Comparison of ENCODE assay signal across 13 cellular contexts in the genomic region with DNA sequence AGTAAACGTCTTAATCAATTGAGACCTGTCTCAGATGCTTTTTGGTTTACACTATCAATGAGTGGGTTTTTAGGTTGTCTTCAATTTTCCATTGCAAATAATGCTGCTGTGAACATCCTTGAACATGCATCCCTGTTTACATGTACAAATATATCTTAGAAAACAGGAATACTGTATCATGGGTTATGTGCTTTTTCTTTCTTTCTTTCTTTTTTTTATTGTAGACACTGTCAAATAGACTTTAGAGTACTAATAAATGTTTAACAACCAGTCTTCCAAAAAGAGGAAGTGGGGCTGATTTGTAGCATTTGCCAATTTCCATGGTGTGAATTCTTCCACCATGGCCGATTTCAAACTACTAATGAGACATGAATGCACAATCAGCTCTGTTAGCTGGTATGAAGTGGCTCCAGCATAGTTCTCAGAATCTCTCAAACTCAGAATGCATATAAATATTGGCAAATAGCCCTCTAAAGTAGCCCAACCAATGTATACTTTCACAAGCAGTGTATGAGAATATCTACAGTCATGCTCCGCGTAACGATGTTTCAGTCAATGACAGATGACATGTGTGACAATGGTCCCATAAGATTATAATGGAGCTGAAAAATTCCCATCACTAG. TPM values are rescaled to one million over a fixed set of nuclear protein-coding genes. Genes with fewer than 3 reads are reported as not detected.
A peak's percentile ranks its signal among the peaks of the same experiment; 100 is the strongest.
DNase-seq lines count a peak whose midpoint lies in the region; ATAC-seq, FAIRE-seq and TF ChIP-seq lines count a peak whose summit lies in the region.
"Had no signal": no experiment of that assay in that cellular context is flagged by ENCODE, and none has a peak within 500 bp of the region (broad histone marks: within the 10 kb centered on the region; RNA-seq: fewer than 3 reads in every experiment).

No MANE protein-coding gene starts in this region.

- H3K27ac ChIP-seq in Karpas-422 (ENCODE audit: low read length) = no peak overlapping the region
- no peak overlapping the region for H3K27ac ChIP-seq in K562 (ENCODE audit: extremely low read depth, low read depth, low read length)
- H3K27ac ChIP-seq: psoas muscle had no signal

- peak; percentile 29 for FAIRE-seq in K562 (lab: Jason Lieb, UNC)
- FAIRE-seq: RCC 7860 had no signal

- H3K36me3 ChIP-seq in Karpas-422 (ENCODE audit: insufficient read depth, low read length) (no peaks in the 10 kb centered on the region), K562 (ENCODE audit: control insufficient read depth, insufficient read depth, low read length) (no peaks in the 10 kb centered on the region)

- DNase-seq in Karpas-422 = peak; percentile 54
- DNase-seq in K562 (ENCODE audit: extremely low read depth in 1 of 4, low spot score in 3 of 4) = no peak
- no peak for DNase-seq in GOT3 (lab: John Stamatoyannopoulos, UW)
- no peak for DNase-seq in kidney glomerular epithelial cell (lab: John Stamatoyannopoulos, UW)
- no peak for DNase-seq in activated T-cell treated with anti-CD3 and anti-CD28 coated beads for 4 hours
- no peak for DNase-seq in middle frontal gyrus (ENCODE audit: extremely low spot score, low spot score)
- DNase-seq: CD4-positive, CD25-positive, alpha-beta regulatory T cell; psoas muscle; stimulated activated CD4-positive, alpha-beta T cell treated with anti-CD3 and anti-CD28 coated beads, Interleukin-2, amount 100 ng/mL, for 48 hours; stimulated activated naive CD8-positive, alpha-beta T cell treated with anti-CD3 and anti-CD28 coated beads, Interleukin-15, amount 100 ng/mL, for 72 hours had no signal

- peak; percentile 56 for ATAC-seq in GM18511 (IDR thresholded peaks at IDR 0.05; ENCODE audit: unreplicated experiment)
- peak; percentile 43 for ATAC-seq in GM21619 (IDR thresholded peaks at IDR 0.05; ENCODE audit: unreplicated experiment)
- no peak for ATAC-seq in K562
- ATAC-seq: psoas muscle; stimulated activated naive CD8-positive, alpha-beta T cell treated with anti-CD3 and anti-CD28 coated beads, Interleukin-15, amount 100 ng/mL, for 72 hours had no signal

- no peak overlapping the region for H2AFZ ChIP-seq in Karpas-422 (ENCODE audit: low read length)
- no peak overlapping the region for H2AFZ ChIP-seq in K562 (ENCODE audit: low read depth, low read length)

- POLR2A ChIA-PET in K562 (lab: Yijun Ruan, JAX) = no interaction called here

- no peak overlapping the region for H3K4me2 ChIP-seq in Karpas-422 (ENCODE audit: low read depth, low read length, poor library complexity, severe bottlenecking)
- H3K4me2 ChIP-seq in K562 (ENCODE audit: insufficient read depth, low read length) = no peak overlapping the region

- intact Hi-C loops in K562 (cut with micrococcal nuclease) = loop anchor here (5.0 kb wide), 1 partner anchor 152 kb away; no protein-coding TSS in a partner anchor

- no peak overlapping the region for H3K9ac ChIP-seq in Karpas-422 (ENCODE audit: low read length)
- no peak overlapping the region for H3K9ac ChIP-seq in K562 (ENCODE audit: insufficient read depth in 1 of 2, low read depth in 2 of 2, low read length in 2 of 2)

- TF ChIP-seq CTCF in K562 (IDR thresholded peaks at IDR 0.05 in 2 of 3, conservative IDR thresholded peaks at IDR 0.05 in 1 of 3; ENCODE audit: insufficient read depth in 2 of 3, low read depth in 1 of 3, low read length in 3 of 3) = no peak

- no peaks in the 10 kb centered on the region for H4K20me1 ChIP-seq in Karpas-422 (ENCODE audit: insufficient read depth, low read depth, low read length)
- H4K20me1 ChIP-seq in K562 (replicated peaks; ENCODE audit: control insufficient read depth, insufficient read depth, low read length) = no peaks in the 10 kb centered on the region

- CTCF ChIA-PET in K562 (lab: Yijun Ruan, JAX; ENCODE audit: low intra/inter-chr PET ratio) = no interaction called here

- BruUV-seq in K562 (replicated peaks; lab: Mats Ljungman, UMichigan) = no TSS peak

- no peaks in the 10 kb centered on the region for H3K9me2 ChIP-seq in Karpas-422 (replicated peaks; ENCODE audit: insufficient read depth, low read length)

- no peak for TF ChIP-seq EP300 in K562 (IDR thresholded peaks at IDR 0.05; ENCODE audit: low read length)

- no peaks in the 10 kb centered on the region for H3K9me1 ChIP-seq in K562 (ENCODE audit: control insufficient read depth, insufficient read depth, low read length)

- 61% methylated on average over 5 of the region's 5 CpGs for WGBS in K562 (ENCODE audit: insufficient coverage, low coverage, missing lambda C conversion rate)

- TF ChIP-seq POLR2A in K562 (conservative IDR thresholded peaks at IDR 0.05) = no peak

- no peak for TF ChIP-seq RAD21 in K562 (CRISPR knock-in tag; conservative IDR thresholded peaks at IDR 0.05 in 1 of 2, IDR thresholded peaks at IDR 0.05 in 1 of 2)

- peaks cover 10% of the 10 kb centered on the region for H3K4me1 ChIP-seq in Karpas-422 (ENCODE audit: low read length)
- H3K4me1 ChIP-seq in K562 (replicated peaks in 1 of 2; ENCODE audit: control insufficient read depth in 2 of 2, insufficient read depth in 2 of 2, low read length in 2 of 2) = peaks cover 0 to 7% of the 10 kb centered on the region in 2 experiments; a peak in 2 of 5 replicates
- H3K4me1 ChIP-seq: psoas muscle had no signal

- H3K9me3 ChIP-seq in Karpas-422 (ENCODE audit: low read length) (no peaks in the 10 kb centered on the region), K562 (replicated peaks; ENCODE audit: control insufficient read depth, insufficient read depth, low read depth, low read length) (no peaks in the 10 kb centered on the region)
- H3K9me3 ChIP-seq: psoas muscle had no signal

- H3K27me3 ChIP-seq in Karpas-422 (ENCODE audit: low read length) (no peaks in the 10 kb centered on the region), K562 (ENCODE audit: control insufficient read depth in 2 of 2, insufficient read depth in 2 of 2, low read length in 2 of 2) (no peaks in the 10 kb centered on the region)

- H3K79me2 ChIP-seq in Karpas-422 (ENCODE audit: low read length) (no peaks in the 10 kb centered on the region), K562 (ENCODE audit: control insufficient read depth, insufficient read depth, low read length) (no peaks in the 10 kb centered on the region)

- in situ Hi-C loops in K562 (cut with MboI) = no loop called here

- H3K4me3 ChIP-seq in Karpas-422 (ENCODE audit: low read length) (no peak overlapping the region), K562 (no peak overlapping the region)
- H3K4me3 ChIP-seq: psoas muscle had no signal

TF ChIP-seq in K562, 482 proteins besides CTCF, POLR2A, EP300 and RAD21:
- no peak for TF ChIP-seq ASH1L (IDR thresholded peaks at IDR 0.05; ENCODE audit: borderline replicate concordance, low read depth, partially characterized antibody)
- TF ChIP-seq COPS2 (conservative IDR thresholded peaks at IDR 0.05) = no peak
- no peak for TF ChIP-seq PHF21A (IDR thresholded peaks at IDR 0.05; ENCODE audit: borderline replicate concordance, low read depth)
- TF ChIP-seq EWSR1 (IDR thresholded peaks at IDR 0.05; ENCODE audit: borderline replicate concordance, low read depth, partially characterized antibody) = no peak
- TF ChIP-seq SPI1 (IDR thresholded peaks at IDR 0.05; ENCODE audit: borderline replicate concordance, low read depth, low read length) = peak; percentile 98
- TF ChIP-seq ZBTB8A (IDR thresholded peaks at IDR 0.05; ENCODE audit: partially characterized antibody) = no peak
- no peak for TF ChIP-seq ZNF707 (CRISPR knock-in tag; conservative IDR thresholded peaks at IDR 0.05)

RNA-seq across cellular contexts. Expression of a gene that starts 50.3 kb away (rescaled TPM):
- 12.6 and 26.9 TPM in 2 replicates for total RNA-seq in Karpas-422 (2014; rRNA removed; shearing (Covaris generic); ENCODE audit: low replicate concordance)
- 38.4 and 62.7 TPM in 2 replicates for total RNA-seq in K562 (2011; cell fraction: chromatin; rRNA removed; ENCODE audit: low replicate concordance)
- 41.2 and 42.4 TPM in 2 replicates for total RNA-seq in K562 (2011; cell fraction: nucleolus; rRNA removed)
- total RNA-seq in K562 (2011; cell fraction: nucleoplasm; rRNA removed) = 48.5 and 56.0 TPM in 2 replicates
- 25.0 and 26.5 TPM in 2 replicates for total RNA-seq in K562 (2014; rRNA removed)
- 38.9 and 42.4 TPM in 2 replicates for total RNA-seq in K562 (2014; rRNA removed; fragmentation: Illumina TruSeq; extraction: Trizol)
- 32.5 and 33.7 TPM in 2 replicates for total RNA-seq in K562 (2015; rRNA removed; fragmentation: Illumina TruSeq; extraction: Trizol)
- total RNA-seq in K562 (2021) = 24.5 and 24.8 TPM in 2 replicates
- 23.6 and 30.5 TPM in 2 replicates for polyA plus RNA-seq in K562 (2011; rRNA removed)
- 11.1 and 16.8 TPM in 2 replicates for polyA plus RNA-seq in K562 (2011; cell fraction: cytosol; rRNA removed)
- 9.8 and 12.0 TPM in 2 replicates for polyA plus RNA-seq in K562 (2011; cell fraction: nucleus; rRNA removed)
- 16.8 and 17.9 TPM in 2 replicates for polyA plus RNA-seq in K562 (2012)
- 25.9 and 32.2 TPM in 2 replicates for polyA plus RNA-seq in K562 (2014; fragmentation: Illumina TruSeq; extraction: Trizol)
- 1 to 10 TPM; 6.0 to 8.0 TPM for polyA plus RNA-seq in K562 (2014; fragmentation: Nextera tagmentation; extraction: Ambion mirVana)
- polyA plus RNA-seq in K562 (2014; rRNA removed) = 17.1 and 19.2 TPM in 2 replicates
- 46.2 and 51.4 TPM in 2 replicates for polyA minus RNA-seq in K562 (2011; rRNA and poly(A)+ RNA removed)
- 18.5 and 23.4 TPM in 2 replicates for polyA minus RNA-seq in K562 (2011; cell fraction: cytosol; rRNA and poly(A)+ RNA removed)
- polyA minus RNA-seq in K562 (2011; cell fraction: nucleus; rRNA and poly(A)+ RNA removed) = 10.1 and 19.4 TPM in 2 replicates
